In genomic region chr14:75646762-75647161, GRCh38 we compare ENCODE assay signal across 1 cellular context.
TF ChIP-seq lines count a peak whose summit lies in the region.

No MANE protein-coding gene starts in this region.

TF ChIP-seq in HepG2, 621 proteins besides CTCF, POLR2A, EP300 and RAD21:
- 0 out of 2 replicates have a peak, but pooled peaks have one; percentile 14 for TF ChIP-seq CEBPB (IDR thresholded peaks at IDR 0.05; ENCODE audit: borderline replicate concordance, low read depth, low read length)
- TF ChIP-seq HNF4A (CRISPR knock-in tag; IDR thresholded peaks at IDR 0.05) = 0 out of 2 replicates have a peak, but pooled peaks have one; percentile 6
- TF ChIP-seq NR2F6 (IDR thresholded peaks at IDR 0.05) = peak; percentile 72
- peak; percentile 52; the same call in 1 of the 2 replicates for TF ChIP-seq NR2F6 (CRISPR knock-in tag; IDR thresholded peaks at IDR 0.05)
- 0 out of 4 replicates have a peak, but pooled peaks of 1 of the 2 experiments have one; percentile 25 for TF ChIP-seq NR2F1 (CRISPR knock-in tag; IDR thresholded peaks at IDR 0.05)
- TF ChIP-seq SNAPC2 (CRISPR knock-in tag; IDR thresholded peaks at IDR 0.05) = no peak
- TF ChIP-seq NR2C2 (CRISPR knock-in tag; IDR thresholded peaks at IDR 0.05; ENCODE audit: borderline replicate concordance) = peak; percentile 43; the same call in 1 of the 2 replicates
- peak; percentile 27; the same call in 1 of the 2 replicates for TF ChIP-seq MED1 (CRISPR knock-in tag; IDR thresholded peaks at IDR 0.05)
- peak; percentile 63 for TF ChIP-seq CEBPG (CRISPR knock-in tag; IDR thresholded peaks at IDR 0.05)
- TF ChIP-seq POGK (CRISPR knock-in tag; conservative IDR thresholded peaks at IDR 0.05) = no peak
- TF ChIP-seq RXRA (CRISPR knock-in tag; IDR thresholded peaks at IDR 0.05) = no peak
TF ChIP-seq in HepG2: peak in this region for 7.
